In genomic region chr17:28344435-28344901, GRCh38 we compare ENCODE assay signal across 18 cellular contexts. TPM values are rescaled to one million over a fixed set of nuclear protein-coding genes. Genes with fewer than 3 reads are reported as not detected.
"Had no signal": no experiment of that assay in that cellular context is flagged by ENCODE, and none has a peak within 500 bp of the region (broad histone marks: within the 10 kb centered on the region; RNA-seq: fewer than 3 reads in every experiment).

No MANE protein-coding gene starts in this region.

- H3K4me1 Mint-ChIP-seq: activated naive CD8-positive, alpha-beta T cell treated with anti-CD3 and anti-CD28 coated beads, Interleukin-2, amount 50 U/mL, for 24 hours; central memory CD8-positive, alpha-beta T cell; mesothelial cell of epicardium; T-helper 17 cell had no signal

- H2AFZ ChIP-seq: parathyroid adenoma had no signal

- DNase-seq: activated CD4-positive, alpha-beta T cell treated with anti-CD3 and anti-CD28 coated beads, Interleukin-2, amount 50 U/mL, for 1 hour; activated naive CD8-positive, alpha-beta T cell treated with anti-CD3 and anti-CD28 coated beads, Interleukin-2, amount 50 U/mL, for 24 hours; activated T-cell treated with anti-CD3 and anti-CD28 coated beads for 4 hours; effector memory CD4-positive, alpha-beta T cell; hippocampal formation; kidney glomerular epithelial cell; lower lobe of right lung; stimulated activated CD4-positive, alpha-beta T cell treated with anti-CD3 and anti-CD28 coated beads, Interleukin-2, amount 100 ng/mL, for 24 hours; stimulated activated naive CD4-positive, alpha-beta T cell treated with Interleukin-2 at 50 U/mL for 16 hours; T-helper 17 cell had no signal

- H3K27ac ChIP-seq: parathyroid adenoma had no signal

- H3K79me2 ChIP-seq: parathyroid adenoma had no signal

- H3K4me3 ChIP-seq: lower lobe of right lung had no signal

- H3K27ac Mint-ChIP-seq: activated naive CD8-positive, alpha-beta T cell treated with anti-CD3 and anti-CD28 coated beads, Interleukin-2, amount 50 U/mL, for 24 hours; mesothelial cell of epicardium; T-helper 17 cell had no signal

- ATAC-seq: SK-N-SH treated with all-trans-retinoic acid at 6 μM for 48 hours, T-helper 17 cell had no signal

- H3K9me3 ChIP-seq: lower lobe of right lung had no signal

- H3K4me3 Mint-ChIP-seq: activated naive CD8-positive, alpha-beta T cell treated with anti-CD3 and anti-CD28 coated beads, Interleukin-2, amount 50 U/mL, for 24 hours; central memory CD8-positive, alpha-beta T cell; mesothelial cell of epicardium; T-helper 17 cell had no signal

- H3K9me3 Mint-ChIP-seq: activated naive CD8-positive, alpha-beta T cell treated with anti-CD3 and anti-CD28 coated beads, Interleukin-2, amount 50 U/mL, for 24 hours; central memory CD8-positive, alpha-beta T cell; mesothelial cell of epicardium had no signal

- H3K27me3 Mint-ChIP-seq: activated naive CD8-positive, alpha-beta T cell treated with anti-CD3 and anti-CD28 coated beads, Interleukin-2, amount 50 U/mL, for 24 hours; central memory CD8-positive, alpha-beta T cell; T-helper 17 cell had no signal

RNA-seq across cellular contexts. Expression of gene SEBOX, which starts 20.5 kb away (rescaled TPM):
- total RNA-seq: activated CD8-positive, alpha-beta memory T cell treated with anti-CD3 and anti-CD28 coated beads for 36 hours; epithelial cell of proximal tubule; lower lobe of right lung; mesothelial cell of epicardium; myocyte; T-helper 17 cell; temporal lobe had no signal
